Comparison of ENCODE assay signal across 18 cellular contexts in the genomic region with DNA sequence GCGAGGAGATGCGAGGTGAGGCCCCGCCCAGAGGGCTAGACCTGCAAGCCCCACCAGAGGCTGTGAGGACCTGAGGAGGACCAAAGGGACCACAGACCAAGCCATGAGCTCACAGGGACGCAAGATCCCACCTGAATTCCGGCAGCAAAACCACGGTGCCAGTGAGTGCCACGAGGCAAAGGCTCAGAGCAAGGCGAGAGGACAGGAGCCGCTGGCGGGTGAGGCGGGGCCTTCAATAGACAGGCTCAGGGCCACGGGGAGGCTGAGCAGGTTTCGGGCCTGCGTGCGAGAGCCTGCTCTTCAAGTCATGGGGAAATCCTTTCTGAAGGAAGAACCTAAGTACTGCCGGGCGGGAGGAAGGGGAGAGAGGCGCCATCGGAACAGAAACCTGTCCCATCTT. TPM values are rescaled to one million over a fixed set of nuclear protein-coding genes. Genes with fewer than 3 reads are reported as not detected.
DNase-seq lines count a peak whose midpoint lies in the region; ATAC-seq, FAIRE-seq and TF ChIP-seq lines count a peak whose summit lies in the region.
"Had no signal": no experiment of that assay in that cellular context is flagged by ENCODE, and none has a peak within 500 bp of the region (broad histone marks: within the 10 kb centered on the region; RNA-seq: fewer than 3 reads in every experiment).

No MANE protein-coding gene starts in this region.

- DNase-seq in activated CD4-positive, alpha-beta T cell treated with anti-CD3 and anti-CD28 coated beads, Interleukin-2, amount 10 ng/mL, durations not matched to agents 7 days and 5 days, result no peak
- DNase-seq in activated CD4-positive, alpha-beta T cell treated with anti-CD3 and anti-CD28 coated beads, Interleukin-2, amount 50 U/mL, for 1 hour, result no peak
- DNase-seq in K562 (ENCODE audit: extremely low read depth in 1 of 4, low spot score in 3 of 4) (no peak), nephron progenitor cell (no peak), type B pancreatic cell (ENCODE audit: extremely low spot score, unreplicated experiment) (no peak), natural killer cell (no peak), hypothalamus (lab: John Stamatoyannopoulos, UW) (no peak), NCI-H2081 treated with DMSO at 0.1 percent for 48 hours (lab: John Stamatoyannopoulos, UW) (no peak)
- DNase-seq: ACHN; CD4-positive, CD25-positive, alpha-beta regulatory T cell; DMS79 treated with DMSO at 0.1 percent for 48 hours; EL; GOT3 had no signal

- no peak overlapping the region for H3K4me3 Mint-ChIP-seq in activated CD4-positive, alpha-beta T cell treated with anti-CD3 and anti-CD28 coated beads, Interleukin-2, amount 10 ng/mL, durations not matched to agents 7 days and 5 days
- H3K4me3 Mint-ChIP-seq in nephron progenitor cell (no peak overlapping the region), type B pancreatic cell (no peak overlapping the region), natural killer cell (no peak overlapping the region)
- H3K4me3 Mint-ChIP-seq: CD4-positive, CD25-positive, alpha-beta regulatory T cell had no signal

- no peak overlapping the region; a peak in 1 of 4 replicates for H3K9ac ChIP-seq in K562 (ENCODE audit: insufficient read depth in 1 of 2, low read depth in 2 of 2, low read length in 2 of 2)

- peaks cover 0 to 51% of the 10 kb centered on the region in 2 experiments; a peak in 2 of 5 replicates for H3K4me1 ChIP-seq in K562 (replicated peaks in 1 of 2; ENCODE audit: control insufficient read depth in 2 of 2, insufficient read depth in 2 of 2, low read length in 2 of 2)
- H3K4me1 ChIP-seq: HAP-1 had no signal

- peaks cover 71% of the 10 kb centered on the region; the same call in 2 of the 3 replicates for H3K36me3 ChIP-seq in K562 (ENCODE audit: control insufficient read depth, insufficient read depth, low read length)

- CTCF ChIA-PET in activated CD4-positive, alpha-beta T cell treated with anti-CD3 and anti-CD28 coated beads, Interleukin-2, amount 10 ng/mL, durations not matched to agents 7 days and 5 days (lab: Charles Lee), result no interaction called here
- CTCF ChIA-PET in K562 (lab: Yijun Ruan, JAX; ENCODE audit: low intra/inter-chr PET ratio), result no interaction called here

- no peaks in the 10 kb centered on the region for H3K9me3 Mint-ChIP-seq in activated CD4-positive, alpha-beta T cell treated with anti-CD3 and anti-CD28 coated beads, Interleukin-2, amount 10 ng/mL, durations not matched to agents 7 days and 5 days
- no peaks in the 10 kb centered on the region for H3K9me3 Mint-ChIP-seq in nephron progenitor cell
- no peaks in the 10 kb centered on the region for H3K9me3 Mint-ChIP-seq in type B pancreatic cell
- no peaks in the 10 kb centered on the region for H3K9me3 Mint-ChIP-seq in natural killer cell
- H3K9me3 Mint-ChIP-seq: CD4-positive, CD25-positive, alpha-beta regulatory T cell had no signal

- no peak overlapping the region for H3K4me2 ChIP-seq in K562 (ENCODE audit: insufficient read depth, low read length)
- H3K4me2 ChIP-seq: BLaER1 treated with 17β-estradiol and CSF1 and Interleukin-3, amounts not matched to agents 10 nM and 100 nM had no signal

- TF ChIP-seq RAD21 in K562 (CRISPR knock-in tag; conservative IDR thresholded peaks at IDR 0.05 in 1 of 2, IDR thresholded peaks at IDR 0.05 in 1 of 2), result no peak

- no peak for FAIRE-seq in K562 (lab: Jason Lieb, UNC)
- FAIRE-seq: G401.6, GM12891 had no signal

- BruUV-seq in K562 (replicated peaks; lab: Mats Ljungman, UMichigan), result no TSS peak

- no peak overlapping the region for H3K27ac ChIP-seq in K562 (ENCODE audit: extremely low read depth, low read depth, low read length)
- H3K27ac ChIP-seq: BLaER1 treated with 17β-estradiol and CSF1 and Interleukin-3, amounts not matched to agents 10 nM and 100 nM had no signal

- H3K27me3 Mint-ChIP-seq in activated CD4-positive, alpha-beta T cell treated with anti-CD3 and anti-CD28 coated beads, Interleukin-2, amount 10 ng/mL, durations not matched to agents 7 days and 5 days, result no peaks in the 10 kb centered on the region
- H3K27me3 Mint-ChIP-seq in nephron progenitor cell (ENCODE audit: low read depth, poor library complexity) (no peaks in the 10 kb centered on the region), type B pancreatic cell (no peaks in the 10 kb centered on the region), natural killer cell (ENCODE audit: low read depth in 2 of 2) (no peaks in the 10 kb centered on the region)
- H3K27me3 Mint-ChIP-seq: CD4-positive, CD25-positive, alpha-beta regulatory T cell had no signal

- POLR2A ChIA-PET in activated CD4-positive, alpha-beta T cell treated with anti-CD3 and anti-CD28 coated beads, Interleukin-2, amount 10 ng/mL, durations not matched to agents 7 days and 5 days (lab: Charles Lee), result no interaction called here
- POLR2A ChIA-PET in K562 (lab: Yijun Ruan, JAX), result interaction anchor here (0.6 to 4.7 kb wide), 4 partner anchors 10 to 147 kb away, joined by 3 to 36 read pairs (median 6); no protein-coding TSS in a partner anchor

- H3K9me1 ChIP-seq in K562 (ENCODE audit: control insufficient read depth, insufficient read depth, low read length), result peaks cover 7% of the 10 kb centered on the region

- H3K9me3 ChIP-seq in K562 (replicated peaks; ENCODE audit: control insufficient read depth, insufficient read depth, low read depth, low read length), result no peaks in the 10 kb centered on the region
- H3K9me3 ChIP-seq: BLaER1 treated with 17β-estradiol and CSF1 and Interleukin-3, amounts not matched to agents 10 nM and 100 nM; HAP-1 had no signal

- intact Hi-C loops in K562 (cut with micrococcal nuclease), result no loop called here
- intact Hi-C loops in natural killer cell (cut with micrococcal nuclease), result no loop called here

- H3K79me2 ChIP-seq in K562 (ENCODE audit: control insufficient read depth, insufficient read depth, low read length), result peaks cover 32% of the 10 kb centered on the region

- no peak overlapping the region for H2AFZ ChIP-seq in K562 (ENCODE audit: low read depth, low read length)

- H3K27me3 ChIP-seq in K562 (ENCODE audit: control insufficient read depth in 2 of 2, insufficient read depth in 2 of 2, low read length in 2 of 2), result no peaks in the 10 kb centered on the region
- H3K27me3 ChIP-seq: BLaER1 treated with 17β-estradiol and CSF1 and Interleukin-3, amounts not matched to agents 10 nM and 100 nM had no signal

- in situ Hi-C loops in K562 (cut with MboI), result no loop called here

- H4K20me1 ChIP-seq in K562 (replicated peaks; ENCODE audit: control insufficient read depth, insufficient read depth, low read length), result peaks cover 16% of the 10 kb centered on the region

- ATAC-seq in K562, result no peak
- ATAC-seq in natural killer cell, result no peak

- TF ChIP-seq CTCF in K562 (IDR thresholded peaks at IDR 0.05 in 2 of 3, conservative IDR thresholded peaks at IDR 0.05 in 1 of 3; ENCODE audit: insufficient read depth in 2 of 3, low read depth in 1 of 3, low read length in 3 of 3), result no peak
- TF ChIP-seq CTCF in nephron progenitor cell (IDR thresholded peaks at IDR 0.05), result no peak
- no peak for TF ChIP-seq CTCF in type B pancreatic cell (conservative IDR thresholded peaks at IDR 0.05)
- no peak for TF ChIP-seq CTCF in natural killer cell (IDR thresholded peaks at IDR 0.05)

- no peaks in the 10 kb centered on the region for H3K4me1 Mint-ChIP-seq in activated CD4-positive, alpha-beta T cell treated with anti-CD3 and anti-CD28 coated beads, Interleukin-2, amount 10 ng/mL, durations not matched to agents 7 days and 5 days
- H3K4me1 Mint-ChIP-seq in nephron progenitor cell (peaks cover 7% of the 10 kb centered on the region), type B pancreatic cell (ENCODE audit: unreplicated experiment) (no peaks in the 10 kb centered on the region), natural killer cell (peaks cover 0 to 4% of the 10 kb centered on the region in 2 donors)

- TF ChIP-seq EP300 in K562 (IDR thresholded peaks at IDR 0.05; ENCODE audit: low read length), result no peak

- no peak overlapping the region for H3K4me3 ChIP-seq in K562
- H3K4me3 ChIP-seq: BLaER1 treated with 17β-estradiol and CSF1 and Interleukin-3, amounts not matched to agents 10 nM and 100 nM; HAP-1 had no signal

- H3K36me3 Mint-ChIP-seq in activated CD4-positive, alpha-beta T cell treated with anti-CD3 and anti-CD28 coated beads, Interleukin-2, amount 10 ng/mL, durations not matched to agents 7 days and 5 days (ENCODE audit: low read depth), result peaks cover 7% of the 10 kb centered on the region
- H3K36me3 Mint-ChIP-seq in nephron progenitor cell (ENCODE audit: low read depth) (peaks cover 10% of the 10 kb centered on the region), type B pancreatic cell (no peaks in the 10 kb centered on the region), natural killer cell (no peaks in the 10 kb centered on the region)
- H3K36me3 Mint-ChIP-seq: CD4-positive, CD25-positive, alpha-beta regulatory T cell had no signal

- H3K27ac Mint-ChIP-seq in activated CD4-positive, alpha-beta T cell treated with anti-CD3 and anti-CD28 coated beads, Interleukin-2, amount 10 ng/mL, durations not matched to agents 7 days and 5 days, result peak overlapping the region; percentile 54
- H3K27ac Mint-ChIP-seq in nephron progenitor cell, result peak overlapping the region; percentile 40
- H3K27ac Mint-ChIP-seq in type B pancreatic cell, result peak overlapping the region; percentile 30
- H3K27ac Mint-ChIP-seq in natural killer cell, result no peak overlapping the region

- TF ChIP-seq POLR2A in K562 (conservative IDR thresholded peaks at IDR 0.05), result no peak

- 96% methylated on average over 17 of the region's 19 CpGs for WGBS in K562 (ENCODE audit: insufficient coverage, low coverage, missing lambda C conversion rate)

RNA-seq across cellular contexts. Expression of gene TMEM240, which starts 7.1 kb away (rescaled TPM):
- 1 to 10 TPM; 1.2 to 1.3 TPM for total RNA-seq in activated CD4-positive, alpha-beta T cell treated with anti-CD3 and anti-CD28 coated beads, Interleukin-2, amount 10 ng/mL, durations not matched to agents 7 days and 5 days
- 1.2 and 8.3 TPM in 2 replicates for total RNA-seq in K562 (2011; cell fraction: chromatin; rRNA removed; ENCODE audit: low replicate concordance)
- 5.3 and 6.0 TPM in 2 replicates for total RNA-seq in K562 (2011; cell fraction: nucleolus; rRNA removed)
- 2.6 and 6.0 TPM in 2 replicates for total RNA-seq in K562 (2011; cell fraction: nucleoplasm; rRNA removed)
- 0.78 TPM in 1 of 2 replicates, not detected in the other for total RNA-seq in K562 (2014; rRNA removed)
- total RNA-seq in K562 (2014; rRNA removed; fragmentation: Illumina TruSeq; extraction: Trizol), result not detected in 2 replicates
- total RNA-seq in K562 (2015; rRNA removed; fragmentation: Illumina TruSeq; extraction: Trizol), result 0.38 and 0.43 TPM in 2 replicates
- total RNA-seq in K562 (2021), result 1.3 and 2.0 TPM in 2 replicates
- polyA plus RNA-seq in K562 (2011; rRNA removed), result 0.24 TPM in 2 replicates
- polyA plus RNA-seq in K562 (2011; cell fraction: cytosol; rRNA removed), result 0.46 TPM in 1 of 2 replicates, not detected in the other
- 3.5 and 8.1 TPM in 2 replicates for polyA plus RNA-seq in K562 (2011; cell fraction: nucleus; rRNA removed)
- 1.1 and 3.2 TPM in 2 replicates for polyA plus RNA-seq in K562 (2012)
- polyA plus RNA-seq in K562 (2014; fragmentation: Illumina TruSeq; extraction: Trizol), result not detected in 2 replicates
- polyA plus RNA-seq in K562 (2014; fragmentation: Nextera tagmentation; extraction: Ambion mirVana), result not detected
- polyA plus RNA-seq in K562 (2014; rRNA removed), result 0.28 and 0.94 TPM in 2 replicates
- polyA minus RNA-seq in K562 (2011; rRNA and poly(A)+ RNA removed), result not detected in 2 replicates
- not detected in 2 replicates for polyA minus RNA-seq in K562 (2011; cell fraction: cytosol; rRNA and poly(A)+ RNA removed)
- 0.56 and 0.67 TPM in 2 replicates for polyA minus RNA-seq in K562 (2011; cell fraction: nucleus; rRNA and poly(A)+ RNA removed)
- total RNA-seq in type B pancreatic cell (ENCODE audit: low replicate concordance), result 3.1 and 10.3 TPM in 2 replicates
- under 1 TPM; 0.35 to 1.00 (median 0.83) TPM for total RNA-seq in natural killer cell
- total RNA-seq: A172; CD4-positive, CD25-positive, alpha-beta regulatory T cell had no signal
- polyA plus RNA-seq: CD4-positive, CD25-positive, alpha-beta regulatory T cell had no signal

RNA-seq across cellular contexts. Expression of gene SSU72, which starts 27.2 kb away (rescaled TPM):
- total RNA-seq in activated CD4-positive, alpha-beta T cell treated with anti-CD3 and anti-CD28 coated beads, Interleukin-2, amount 10 ng/mL, durations not matched to agents 7 days and 5 days, result 100 to 1,000 TPM; 128 to 130 TPM
- total RNA-seq in K562 (2011; cell fraction: chromatin; rRNA removed; ENCODE audit: low replicate concordance), result 158 and 318 TPM in 2 replicates
- total RNA-seq in K562 (2011; cell fraction: nucleolus; rRNA removed), result 177 TPM in 2 replicates
- total RNA-seq in K562 (2011; cell fraction: nucleoplasm; rRNA removed), result 165 and 176 TPM in 2 replicates
- 157 and 175 TPM in 2 replicates for total RNA-seq in K562 (2014; rRNA removed)
- total RNA-seq in K562 (2014; rRNA removed; fragmentation: Illumina TruSeq; extraction: Trizol), result 75.3 and 77.6 TPM in 2 replicates
- 79.3 and 80.4 TPM in 2 replicates for total RNA-seq in K562 (2015; rRNA removed; fragmentation: Illumina TruSeq; extraction: Trizol)
- 185 and 187 TPM in 2 replicates for total RNA-seq in K562 (2021)
- polyA plus RNA-seq in K562 (2011; rRNA removed), result 77.5 and 94.6 TPM in 2 replicates
- 108 and 136 TPM in 2 replicates for polyA plus RNA-seq in K562 (2011; cell fraction: cytosol; rRNA removed)
- polyA plus RNA-seq in K562 (2011; cell fraction: nucleus; rRNA removed), result 118 and 152 TPM in 2 replicates
- 185 and 187 TPM in 2 replicates for polyA plus RNA-seq in K562 (2012)
- polyA plus RNA-seq in K562 (2014; fragmentation: Illumina TruSeq; extraction: Trizol), result 184 and 187 TPM in 2 replicates
- 10 to 100 TPM; 70.8 to 90.8 TPM for polyA plus RNA-seq in K562 (2014; fragmentation: Nextera tagmentation; extraction: Ambion mirVana)
- 201 and 217 TPM in 2 replicates for polyA plus RNA-seq in K562 (2014; rRNA removed)
- polyA minus RNA-seq in K562 (2011; rRNA and poly(A)+ RNA removed), result 79.6 and 115 TPM in 2 replicates
- polyA minus RNA-seq in K562 (2011; cell fraction: cytosol; rRNA and poly(A)+ RNA removed), result 73.7 and 101 TPM in 2 replicates
- polyA minus RNA-seq in K562 (2011; cell fraction: nucleus; rRNA and poly(A)+ RNA removed), result 42.8 and 44.6 TPM in 2 replicates
- total RNA-seq in type B pancreatic cell (ENCODE audit: low replicate concordance), result 117 and 126 TPM in 2 replicates
- 100 to 1,000 TPM in 1 of 3 donors, 10 to 100 TPM in 2; 87.5 to 107 (median 93.9) TPM for total RNA-seq in natural killer cell

RNA-seq across cellular contexts. Expression of gene ATAD3A, which starts 35.5 kb away (rescaled TPM):
- total RNA-seq in activated CD4-positive, alpha-beta T cell treated with anti-CD3 and anti-CD28 coated beads, Interleukin-2, amount 10 ng/mL, durations not matched to agents 7 days and 5 days, result 10 to 100 TPM; 31.9 to 32.3 TPM
- total RNA-seq in K562 (2011; cell fraction: chromatin; rRNA removed; ENCODE audit: low replicate concordance), result 54.7 and 190 TPM in 2 replicates
- total RNA-seq in K562 (2011; cell fraction: nucleolus; rRNA removed), result 155 and 182 TPM in 2 replicates
- total RNA-seq in K562 (2011; cell fraction: nucleoplasm; rRNA removed), result 64.8 and 77.4 TPM in 2 replicates
- total RNA-seq in K562 (2014; rRNA removed) (173 and 183 TPM in 2 replicates), K562 (2014; rRNA removed; fragmentation: Illumina TruSeq; extraction: Trizol) (18.6 and 20.2 TPM in 2 replicates), K562 (2015; rRNA removed; fragmentation: Illumina TruSeq; extraction: Trizol) (80.1 and 87.1 TPM in 2 replicates), K562 (2021) (151 and 167 TPM in 2 replicates), type B pancreatic cell (ENCODE audit: low replicate concordance) (37.8 and 39.8 TPM in 2 replicates), natural killer cell (10 to 100 TPM; 17.3 to 37.3 (median 22.2) TPM)
- polyA plus RNA-seq in K562 (2011; rRNA removed) (36.7 and 40.8 TPM in 2 replicates), K562 (2014; fragmentation: Illumina TruSeq; extraction: Trizol) (29.2 and 90.5 TPM in 2 replicates), K562 (2014; fragmentation: Nextera tagmentation; extraction: Ambion mirVana) (1 to 10 TPM in 1 of 2 experiments, under 1 TPM in 1; 0.10 to 1.0 TPM), K562 (2014; rRNA removed) (123 and 131 TPM in 2 replicates)
- 47.1 and 118 TPM in 2 replicates for polyA plus RNA-seq in K562 (2011; cell fraction: cytosol; rRNA removed)
- polyA plus RNA-seq in K562 (2011; cell fraction: nucleus; rRNA removed), result 98.3 and 162 TPM in 2 replicates
- 69.9 and 90.0 TPM in 2 replicates for polyA plus RNA-seq in K562 (2012)
- 14.9 and 33.5 TPM in 2 replicates for polyA minus RNA-seq in K562 (2011; rRNA and poly(A)+ RNA removed)
- 50.2 and 62.0 TPM in 2 replicates for polyA minus RNA-seq in K562 (2011; cell fraction: cytosol; rRNA and poly(A)+ RNA removed)
- 28.4 and 31.9 TPM in 2 replicates for polyA minus RNA-seq in K562 (2011; cell fraction: nucleus; rRNA and poly(A)+ RNA removed)

RNA-seq across cellular contexts. Expression of gene FNDC10, which starts 52.5 kb away (rescaled TPM):
- 1 to 10 TPM; 6.2 to 7.9 TPM for total RNA-seq in activated CD4-positive, alpha-beta T cell treated with anti-CD3 and anti-CD28 coated beads, Interleukin-2, amount 10 ng/mL, durations not matched to agents 7 days and 5 days
- total RNA-seq in K562 (2011; cell fraction: chromatin; rRNA removed; ENCODE audit: low replicate concordance), result 0.83 and 3.0 TPM in 2 replicates
- total RNA-seq in K562 (2011; cell fraction: nucleolus; rRNA removed), result 3.7 and 4.7 TPM in 2 replicates
- 2.1 and 4.0 TPM in 2 replicates for total RNA-seq in K562 (2011; cell fraction: nucleoplasm; rRNA removed)
- total RNA-seq in K562 (2014; rRNA removed) (2.2 and 3.1 TPM in 2 replicates), K562 (2014; rRNA removed; fragmentation: Illumina TruSeq; extraction: Trizol) (0.29 TPM in 1 of 2 replicates, not detected in the other), K562 (2015; rRNA removed; fragmentation: Illumina TruSeq; extraction: Trizol) (2.9 and 3.8 TPM in 2 replicates), K562 (2021) (6.3 and 7.7 TPM in 2 replicates), type B pancreatic cell (ENCODE audit: low replicate concordance) (8.9 and 9.3 TPM in 2 replicates), natural killer cell (1 to 10 TPM; 2.8 to 3.2 (median 3.0) TPM)
- polyA plus RNA-seq in K562 (2011; rRNA removed) (1.4 and 2.3 TPM in 2 replicates), K562 (2014; fragmentation: Illumina TruSeq; extraction: Trizol) (1.6 and 4.4 TPM in 2 replicates), K562 (2014; fragmentation: Nextera tagmentation; extraction: Ambion mirVana) (under 1 TPM; 0.08 to 0.11 TPM), K562 (2014; rRNA removed) (3.2 and 5.5 TPM in 2 replicates)
- polyA plus RNA-seq in K562 (2011; cell fraction: cytosol; rRNA removed), result 4.3 and 18.6 TPM in 2 replicates
- polyA plus RNA-seq in K562 (2011; cell fraction: nucleus; rRNA removed), result 2.5 and 5.4 TPM in 2 replicates
- 6.7 and 7.8 TPM in 2 replicates for polyA plus RNA-seq in K562 (2012)
- polyA minus RNA-seq in K562 (2011; rRNA and poly(A)+ RNA removed), result 0.45 and 1.0 TPM in 2 replicates
- polyA minus RNA-seq in K562 (2011; cell fraction: cytosol; rRNA and poly(A)+ RNA removed), result 7.0 and 9.5 TPM in 2 replicates
- 2.7 and 3.0 TPM in 2 replicates for polyA minus RNA-seq in K562 (2011; cell fraction: nucleus; rRNA and poly(A)+ RNA removed)
- total RNA-seq: A172 had no signal

Comparison
In these comparisons a context has a peak if more than half of its experiments do, and no peak if none do; other contexts are left out.
1. H3K27ac Mint-ChIP-seq: peak in activated CD4-positive, alpha-beta T cell treated with anti-CD3 and anti-CD28 coated beads, Interleukin-2, amount 10 ng/mL, durations not matched to agents 7 days and 5 days (single experiment), nephron progenitor cell (single experiment) and type B pancreatic cell (single experiment); none in natural killer cell (0 of 2).